Comparison of ENCODE assay signal across 15 cellular contexts in genomic region chr17:36859003-36859300, GRCh38.
DNase-seq lines count a peak whose midpoint lies in the region; ATAC-seq, FAIRE-seq and TF ChIP-seq lines count a peak whose summit lies in the region.
"Had no signal": no experiment of that assay in that cellular context is flagged by ENCODE, and none has a peak within 500 bp of the region (broad histone marks: within the 10 kb centered on the region; RNA-seq: fewer than 3 reads in every experiment).

No MANE protein-coding gene starts in this region.

- H2BK12ac ChIP-seq in H1 (ENCODE audit: low read depth, low read length) (no peak overlapping the region), neuronal stem cell (ENCODE audit: low read length) (no peak overlapping the region), mesenchymal stem cell (ENCODE audit: low read length in 2 of 2) (no peak overlapping the region)

- no peak overlapping the region for H3K14ac ChIP-seq in H1 (ENCODE audit: insufficient read length)
- no peak overlapping the region for H3K14ac ChIP-seq in neuronal stem cell (ENCODE audit: low read length)
- H3K14ac ChIP-seq in mesenchymal stem cell (ENCODE audit: low read length in 2 of 2): no peak overlapping the region

- H3K36me3 ChIP-seq in HCT116 (ENCODE audit: control insufficient read depth in 1 of 2, insufficient read depth in 2 of 2, low read length in 2 of 2) (no peaks in the 10 kb centered on the region), PC-9 (ENCODE audit: low read depth) (no peaks in the 10 kb centered on the region), H1 (ENCODE audit: control insufficient read depth in 2 of 4, insufficient read depth in 4 of 4, low read length in 3 of 4) (no peaks in the 10 kb centered on the region), neuronal stem cell (replicated peaks in 1 of 2; ENCODE audit: control insufficient read depth in 2 of 2, insufficient read depth in 2 of 2, low read length in 2 of 2) (no peaks in the 10 kb centered on the region), mesenchymal stem cell (ENCODE audit: control insufficient read depth in 1 of 2, insufficient read depth in 2 of 2, low read depth in 1 of 2, low read length in 2 of 2) (no peaks in the 10 kb centered on the region)

- TF ChIP-seq RAD21 in HCT116 (IDR thresholded peaks at IDR 0.05; ENCODE audit: low read depth) (no peak), H1 (IDR thresholded peaks at IDR 0.05 in 1 of 2, conservative IDR thresholded peaks at IDR 0.05 in 1 of 2; ENCODE audit: low read depth in 2 of 2, low read length in 2 of 2) (no peak)

- H2AK5ac ChIP-seq in H1 (ENCODE audit: low read depth, low read length) (no peak overlapping the region; the same call in 1 of the 2 replicates), neuronal stem cell (ENCODE audit: low read depth, low read length) (peak overlapping the region; percentile 60), mesenchymal stem cell (ENCODE audit: low read length, severe bottlenecking) (no peak overlapping the region)

- H4K20me1 ChIP-seq in HCT116 (ENCODE audit: insufficient read depth): no peaks in the 10 kb centered on the region
- H4K20me1 ChIP-seq in PC-9 (ENCODE audit: insufficient read depth): no peaks in the 10 kb centered on the region
- H4K20me1 ChIP-seq in H1 (replicated peaks in 1 of 2; ENCODE audit: control insufficient read depth in 1 of 2, insufficient read depth in 2 of 2, low read length in 2 of 2): no peaks in the 10 kb centered on the region

- H3F3A ChIP-seq in PC-9 (ENCODE audit: insufficient read depth, low read depth): peaks cover 32% of the 10 kb centered on the region

- H3K79me2 ChIP-seq in HCT116 (ENCODE audit: insufficient read depth, low read length) (no peaks in the 10 kb centered on the region), PC-9 (ENCODE audit: low read depth) (no peaks in the 10 kb centered on the region), H1 (ENCODE audit: control insufficient read depth in 1 of 2, insufficient read depth in 2 of 2, low read length in 2 of 2) (no peaks in the 10 kb centered on the region)

- H3K9me3 ChIP-seq in HCT116 (ENCODE audit: control insufficient read depth in 1 of 2, insufficient read depth in 1 of 2, low read depth in 1 of 2, low read length in 2 of 2) (no peaks in the 10 kb centered on the region), PC-9 (ENCODE audit: insufficient read depth, low read depth) (no peaks in the 10 kb centered on the region), H1 (ENCODE audit: insufficient read depth in 2 of 2, low read depth in 1 of 2, low read length in 1 of 2) (no peaks in the 10 kb centered on the region; a peak in 1 of 4 replicates), neuronal stem cell (replicated peaks in 1 of 2; ENCODE audit: control insufficient read depth in 2 of 2, insufficient read depth in 1 of 2, low read depth in 1 of 2, low read length in 2 of 2) (no peaks in the 10 kb centered on the region), mesenchymal stem cell (ENCODE audit: control insufficient read depth, low read length) (no peaks in the 10 kb centered on the region)
- H3K9me3 ChIP-seq: A549, Caco-2 had no signal

- H2BK5ac ChIP-seq in H1 (ENCODE audit: low read depth, low read length): no peak overlapping the region
- H2BK5ac ChIP-seq in neuronal stem cell (ENCODE audit: low read length): no peak overlapping the region
- H2BK5ac ChIP-seq in mesenchymal stem cell (ENCODE audit: low read depth, low read length, poor library complexity, severe bottlenecking): no peak overlapping the region

- H3K4me2 ChIP-seq in HCT116 (ENCODE audit: low read length) (peak overlapping the region; percentile 22), PC-9 (peak overlapping the region; percentile 41), H1 (ENCODE audit: insufficient read depth in 1 of 2, low read depth in 2 of 2, low read length in 2 of 2) (no peak overlapping the region), neuronal stem cell (ENCODE audit: insufficient read depth, low read length, poor library complexity, severe bottlenecking) (no peak overlapping the region), mesenchymal stem cell (ENCODE audit: low read length, poor library complexity, severe bottlenecking) (no peak overlapping the region)
- H3K4me2 ChIP-seq: A549 had no signal

- H2AFZ ChIP-seq in HCT116 (ENCODE audit: low read depth, low read length, poor library complexity, severe bottlenecking) (no peak overlapping the region), PC-9 (no peak overlapping the region), H1 (ENCODE audit: low read length) (0 out of 2 replicates have a peak overlapping the region, but pooled peaks have one; percentile 15), neuronal stem cell (ENCODE audit: low read length) (peak overlapping the region; percentile 5), mesenchymal stem cell (ENCODE audit: low read depth, low read length) (no peak overlapping the region)

- no peak overlapping the region for H3K27ac ChIP-seq in HCT116 (ENCODE audit: low read depth, low read length)
- H3K27ac ChIP-seq in PC-9: peak overlapping the region; percentile 57
- H3K27ac ChIP-seq in H1 (ENCODE audit: low read depth, low read length): no peak overlapping the region
- no peak overlapping the region for H3K27ac ChIP-seq in neuronal stem cell (replicated peaks; ENCODE audit: low read length)
- H3K27ac ChIP-seq in mesenchymal stem cell (ENCODE audit: low read length, poor library complexity, severe bottlenecking): no peak overlapping the region

- DNase-seq in HCT116 (ENCODE audit: low read depth, low spot score) (no peak), PC-9 (no peak), H1 (ENCODE audit: low read depth in 1 of 2, low spot score in 2 of 2) (no peak), neuronal stem cell (ENCODE audit: low spot score) (no peak), NCI-H1436 treated with DMSO at 0.1 percent for 48 hours (lab: John Stamatoyannopoulos, UW) (no peak), mesenchymal stem cell (no peak)
- DNase-seq: Caco-2; CD8-positive, alpha-beta memory T cell; DND-41; GDM1 had no signal

- no peak overlapping the region for H4K91ac ChIP-seq in H1 (replicated peaks; ENCODE audit: insufficient read length, low read length)
- H4K91ac ChIP-seq in neuronal stem cell (ENCODE audit: low read depth, low read length, poor library complexity): no peak overlapping the region
- H4K91ac ChIP-seq in mesenchymal stem cell (ENCODE audit: low read length): no peak overlapping the region

- no TSS peak for BruUV-seq in HCT116 (replicated peaks; lab: Mats Ljungman, UMichigan)
- no TSS peak for BruUV-seq in PC-9 (replicated peaks; lab: Mats Ljungman, UMichigan)

- intact Hi-C loops in HCT116 (cut with micrococcal nuclease) (loop anchor here (10.0 kb wide), 1 partner anchor 186 kb away; no protein-coding TSS in a partner anchor), PC-9 (cut with micrococcal nuclease; ENCODE audit: unreplicated experiment) (no loop called here)

- TF ChIP-seq EP300 in H1 (IDR thresholded peaks at IDR 0.05; ENCODE audit: borderline replicate concordance in 1 of 2, low read depth in 2 of 2, low read length in 2 of 2): no peak

- H3K9me2 ChIP-seq in HCT116 (ENCODE audit: insufficient read depth) (no peaks in the 10 kb centered on the region), PC-9 (ENCODE audit: insufficient read depth) (no peaks in the 10 kb centered on the region)

- H3K18ac ChIP-seq in H1 (ENCODE audit: extremely low read depth, low read length) (no peak overlapping the region), neuronal stem cell (ENCODE audit: low read length) (peak overlapping the region; percentile 24), mesenchymal stem cell (ENCODE audit: low read depth in 1 of 2, low read length in 2 of 2) (no peak overlapping the region)

- ATAC-seq in HCT116 (no peak), GM18870 (IDR thresholded peaks at IDR 0.05; ENCODE audit: unreplicated experiment) (no peak)

- CTCF ChIA-PET in HCT116 (lab: Charles Lee): no interaction called here
- CTCF ChIA-PET in PC-9 (lab: Charles Lee): no interaction called here
- CTCF ChIA-PET in H1 (lab: Charles Lee; ENCODE audit: partially characterized antibody): interaction anchor here (0.9 to 2.2 kb wide), 3 partner anchors 11 to 48 kb away, joined by 3 to 5 read pairs (median 4); no protein-coding TSS in a partner anchor

- H3K79me1 ChIP-seq in H1 (ENCODE audit: low read depth, low read length) (no peaks in the 10 kb centered on the region), neuronal stem cell (ENCODE audit: low read depth, low read length) (no peaks in the 10 kb centered on the region), mesenchymal stem cell (replicated peaks; ENCODE audit: low read length, poor library complexity, severe bottlenecking) (no peaks in the 10 kb centered on the region)

- H3K4me3 ChIP-seq in HCT116 (replicated peaks in 1 of 2; ENCODE audit: low read depth in 1 of 2, low read length in 2 of 2): no peak overlapping the region
- no peak overlapping the region for H3K4me3 ChIP-seq in PC-9
- H3K4me3 ChIP-seq in H1 (ENCODE audit: extremely low read depth in 1 of 4, insufficient read depth in 2 of 4, low read depth in 3 of 4, low read length in 4 of 4): no peak overlapping the region
- no peak overlapping the region for H3K4me3 ChIP-seq in neuronal stem cell (ENCODE audit: low read length in 2 of 2)
- no peak overlapping the region for H3K4me3 ChIP-seq in mesenchymal stem cell (ENCODE audit: insufficient read depth in 1 of 2, low read depth in 1 of 2, low read length in 2 of 2)
- H3K4me3 ChIP-seq: A549 had no signal

- H2BK15ac ChIP-seq in H1 (ENCODE audit: low read length): 0 out of 2 replicates have a peak overlapping the region, but pooled peaks have one; percentile 29
- H2BK15ac ChIP-seq in neuronal stem cell (ENCODE audit: low read length): peak overlapping the region; percentile 43
- no peak overlapping the region for H2BK15ac ChIP-seq in mesenchymal stem cell (ENCODE audit: low read depth, poor library complexity, severe bottlenecking)

- H3K23ac ChIP-seq in H1 (ENCODE audit: insufficient read length) (no peak overlapping the region), neuronal stem cell (ENCODE audit: low read depth, low read length, poor library complexity) (no peak overlapping the region), mesenchymal stem cell (ENCODE audit: low read length in 2 of 2) (no peak overlapping the region)

- TF ChIP-seq POLR2A in HCT116 (IDR thresholded peaks at IDR 0.05; ENCODE audit: borderline replicate concordance, extremely low read depth, insufficient read depth, insufficient read length) (no peak), H1 (IDR thresholded peaks at IDR 0.05; ENCODE audit: control extremely low read depth in 1 of 2, low read depth in 2 of 2, low read length in 2 of 2) (no peak)

- no peak overlapping the region for H4K5ac ChIP-seq in H1 (ENCODE audit: insufficient read length, low read depth, low read length)

- H2BK20ac ChIP-seq in H1 (ENCODE audit: low read length): no peak overlapping the region

- no peak for FAIRE-seq in H1 (lab: Jason Lieb, UNC)
- FAIRE-seq: A549, GM12892, GM19239, H54 had no signal

- no peak overlapping the region for H3K4ac ChIP-seq in H1 (replicated peaks; ENCODE audit: insufficient read length, low read depth, low read length)
- H3K4ac ChIP-seq in neuronal stem cell (ENCODE audit: low read length): no peak overlapping the region
- H3K4ac ChIP-seq in mesenchymal stem cell (ENCODE audit: low read depth in 1 of 2, low read length in 2 of 2): no peak overlapping the region

- H3K27me3 ChIP-seq in HCT116 (ENCODE audit: insufficient read depth, low read length): no peaks in the 10 kb centered on the region
- H3K27me3 ChIP-seq in PC-9 (ENCODE audit: insufficient read depth, low read depth): no peaks in the 10 kb centered on the region
- H3K27me3 ChIP-seq in H1 (replicated peaks in 1 of 4; ENCODE audit: control insufficient read depth in 3 of 4, extremely low read depth in 1 of 4, insufficient read depth in 3 of 4, low read length in 3 of 4): no peaks in the 10 kb centered on the region
- H3K27me3 ChIP-seq in neuronal stem cell (ENCODE audit: control insufficient read depth in 3 of 3, insufficient read depth in 3 of 3, low read depth in 1 of 3, low read length in 3 of 3): peaks cover 0 to 22% (median 0%) of the 10 kb centered on the region in 3 experiments
- H3K27me3 ChIP-seq in mesenchymal stem cell (ENCODE audit: control insufficient read depth in 1 of 2, insufficient read depth in 1 of 2, low read length in 2 of 2): peaks cover 0 to 58% of the 10 kb centered on the region in 2 experiments

- no peak overlapping the region for H3K56ac ChIP-seq in H1 (replicated peaks; ENCODE audit: insufficient read length, low read depth, low read length)

- H3K9ac ChIP-seq in HCT116 (ENCODE audit: low read length) (no peak overlapping the region), H1 (replicated peaks in 1 of 4; ENCODE audit: extremely low read depth in 1 of 4, low read depth in 3 of 4, low read length in 3 of 4) (no peak overlapping the region), neuronal stem cell (ENCODE audit: low read depth, low read length, poor library complexity) (no peak overlapping the region), mesenchymal stem cell (ENCODE audit: low read length) (no peak overlapping the region)

- TF ChIP-seq CTCF in HCT116 (IDR thresholded peaks at IDR 0.05 in 2 of 3, conservative IDR thresholded peaks at IDR 0.05 in 1 of 3; ENCODE audit: borderline replicate concordance in 1 of 3, insufficient read depth in 1 of 3, low read depth in 2 of 3, low read length in 2 of 3) (no peak), PC-9 (conservative IDR thresholded peaks at IDR 0.05) (no peak), H1 (IDR thresholded peaks at IDR 0.05; ENCODE audit: control extremely low read depth in 1 of 3, insufficient read depth in 1 of 3, low read depth in 1 of 3, low read length in 3 of 3) (no peak)

- 96% methylated on average over 10 of the region's 10 CpGs; no CpG with 5 or more reads in 1 of the 2 experiments for WGBS in H1 (ENCODE audit: extremely low coverage in 1 of 2, insufficient coverage in 1 of 2, insufficient read length in 1 of 2, insufficient replicate concordance in 2 of 2, low coverage in 1 of 2, low lambda C conversion rate in 2 of 2, missing lambda C conversion rate in 1 of 2), 2 experiments
- WGBS in neuronal stem cell (ENCODE audit: extremely low coverage in 2 of 2, insufficient read length in 2 of 2, insufficient replicate concordance in 1 of 2), 2 donors: no CpG with 5 or more reads among the region's 10 CpGs
- 84% methylated on average over 10 of the region's 10 CpGs for WGBS in mesenchymal stem cell

- H4K8ac ChIP-seq in H1 (ENCODE audit: extremely low read depth, insufficient read depth, low read length) (no peak overlapping the region; the same call in 1 of the 2 replicates), neuronal stem cell (ENCODE audit: low read depth, low read length) (no peak overlapping the region), mesenchymal stem cell (ENCODE audit: low read length) (no peak overlapping the region)

- 0 out of 2 replicates have a peak, but pooled peaks cover 1% of the 10 kb centered on the region for H3K23me2 ChIP-seq in H1 (ENCODE audit: low read depth, low read length)

- RAD21 ChIA-PET in HCT116 (lab: Charles Lee; ENCODE audit: low non-redundant PET in 1 of 2, low total read pairs in 2 of 2, uncharacterized antibody in 2 of 2, unreplicated experiment in 2 of 2): no interaction called here

- H3K4me1 ChIP-seq in HCT116 (ENCODE audit: control insufficient read depth in 1 of 2, insufficient read depth in 2 of 2, low read length in 2 of 2) (peaks cover 0 to 11% of the 10 kb centered on the region in 2 experiments; a peak in 2 of 4 replicates), PC-9 (replicated peaks; ENCODE audit: insufficient read depth) (peaks cover 29% of the 10 kb centered on the region), H1 (replicated peaks in 1 of 4; ENCODE audit: control insufficient read depth in 3 of 4, insufficient read depth in 4 of 4, low read length in 3 of 4) (peaks cover 0 to 3% (median 1%) of the 10 kb centered on the region in 4 experiments; a peak in 3 of 7 replicates), neuronal stem cell (ENCODE audit: control insufficient read depth in 2 of 2, insufficient read depth in 1 of 2, low read depth in 1 of 2, low read length in 2 of 2) (peaks cover 0 to 2% of the 10 kb centered on the region in 2 donors), mesenchymal stem cell (ENCODE audit: control insufficient read depth, insufficient read depth, low read depth, low read length) (peaks cover 33% of the 10 kb centered on the region)

- POLR2A ChIA-PET in HCT116 (lab: Charles Lee) (no interaction called here), PC-9 (lab: Charles Lee; ENCODE audit: unreplicated experiment) (interaction anchor here (0.5 kb wide), 1 partner anchor 61 kb away, joined by 4 read pairs; no protein-coding TSS in a partner anchor), H1 (lab: Charles Lee; ENCODE audit: partially characterized antibody) (interaction anchor here (1.3 kb wide), 1 partner anchor 23 kb away, joined by 4 read pairs; no protein-coding TSS in a partner anchor)

- H2BK120ac ChIP-seq in H1 (replicated peaks; ENCODE audit: low read depth, low read length) (no peak overlapping the region), neuronal stem cell (ENCODE audit: low read depth, low read length) (no peak overlapping the region), mesenchymal stem cell (ENCODE audit: low read depth, low read length) (no peak overlapping the region)

Comparison
In these comparisons a context has a peak if more than half of its experiments do, and no peak if none do; other contexts are left out.
1. H2AFZ ChIP-seq: peak in H1 (single experiment) and neuronal stem cell (single experiment); none in HCT116 (single experiment), PC-9 (single experiment) and mesenchymal stem cell (single experiment).
2. H3K4me2 ChIP-seq: peak in HCT116 (single experiment) and PC-9 (single experiment); none in H1 (0 of 2), neuronal stem cell (single experiment) and mesenchymal stem cell (single experiment).